ENCODE assay signal across 10 cellular contexts in the genomic region with DNA sequence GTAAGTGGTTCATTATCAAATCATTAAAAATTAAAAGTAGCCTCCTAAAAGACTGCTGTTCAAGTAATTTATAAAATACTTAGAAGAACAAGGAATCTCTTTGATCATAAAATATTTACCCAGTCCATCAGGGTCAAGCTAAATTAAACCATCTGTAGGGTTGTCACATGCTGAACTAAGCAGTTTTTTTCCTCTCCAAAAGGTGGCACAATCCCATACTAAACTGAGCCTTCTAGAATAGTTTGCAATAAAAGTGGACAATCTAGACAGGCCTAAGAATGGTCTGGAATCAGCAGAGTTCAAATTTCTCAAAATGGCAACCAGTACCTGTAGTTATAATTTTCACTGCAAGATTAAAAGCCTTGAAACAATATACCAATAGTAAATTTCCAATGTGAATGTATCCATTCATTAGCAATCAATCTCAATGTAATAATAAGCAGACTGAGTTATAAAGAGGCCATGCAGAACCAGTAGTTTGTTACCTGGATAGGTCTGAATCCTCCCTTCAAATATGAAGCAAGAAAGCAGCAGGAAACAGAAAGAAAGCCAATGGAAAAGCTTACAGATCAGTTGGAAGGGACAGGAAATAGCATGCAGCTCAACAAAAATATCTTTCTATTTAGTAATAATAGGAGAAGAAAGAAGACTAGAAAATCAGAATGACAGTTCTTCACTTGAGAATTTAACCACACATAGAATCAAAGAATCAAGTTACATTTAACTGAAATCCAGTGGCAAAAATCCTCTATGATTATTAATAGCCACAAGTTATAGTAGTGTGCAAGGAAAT.
A peak's percentile ranks its signal among the peaks of the same experiment; 100 is the strongest.
DNase-seq lines count a peak whose midpoint lies in the region; ATAC-seq and TF ChIP-seq lines count a peak whose summit lies in the region.
"Had no signal": no experiment of that assay in that cellular context is flagged by ENCODE, and none has a peak within 500 bp of the region (broad histone marks: within the 10 kb centered on the region; RNA-seq: fewer than 3 reads in every experiment).

No MANE protein-coding gene starts in this region.

- intact Hi-C loops in CD14-positive monocyte (cut with micrococcal nuclease), result loop anchor here in 1 of 2 donors (10.0 kb wide), 1 partner anchor 423 kb away; no protein-coding TSS in a partner anchor

- no peak overlapping the region for H3K9ac ChIP-seq in SK-N-MC (ENCODE audit: insufficient read length)

- peaks cover 4% of the 10 kb centered on the region for H3K4me1 Mint-ChIP-seq in stimulated activated effector memory CD8-positive, alpha-beta T cell treated with anti-CD3 and anti-CD28 coated beads, Interleukin-12 subunit alpha, Interleukin-12 subunit beta, amount 100 ng/mL, for 72 hours
- no peaks in the 10 kb centered on the region for H3K4me1 Mint-ChIP-seq in CD14-positive monocyte
- H3K4me1 Mint-ChIP-seq: neural crest cell had no signal

- peak overlapping the region; percentile 35 for H3K27ac Mint-ChIP-seq in stimulated activated effector memory CD8-positive, alpha-beta T cell treated with anti-CD3 and anti-CD28 coated beads, Interleukin-12 subunit alpha, Interleukin-12 subunit beta, amount 100 ng/mL, for 72 hours
- H3K27ac Mint-ChIP-seq in CD14-positive monocyte, result no peak overlapping the region

- peaks cover 5% of the 10 kb centered on the region for H3K36me3 ChIP-seq in SK-N-MC (ENCODE audit: insufficient read depth, low read length)

- H3K4me3 ChIP-seq in SK-N-MC (no peak overlapping the region), fibroblast of villous mesenchyme (ENCODE audit: low read depth, low read length) (no peak overlapping the region)

- H3K27ac ChIP-seq in SK-N-MC, result peak overlapping the region; percentile 58

- DNase-seq in NCI-H2171 treated with DMSO at 0.1 percent for 48 hours (lab: John Stamatoyannopoulos, UW) (peak; percentile 5), NCI-H2171 (lab: John Stamatoyannopoulos, UW) (no peak), SK-N-MC (ENCODE audit: low read depth, low spot score) (no peak), fibroblast of villous mesenchyme (ENCODE audit: low read depth) (peak; percentile 48), CD14-positive monocyte (ENCODE audit: low spot score) (no peak)
- DNase-seq in stimulated activated effector memory CD8-positive, alpha-beta T cell treated with anti-CD3 and anti-CD28 coated beads, Interleukin-12 subunit alpha, Interleukin-12 subunit beta, amount 100 ng/mL, for 72 hours (ENCODE audit: low spot score in 2 of 2), result no peak
- DNase-seq: CD8-positive, alpha-beta memory T cell had no signal

- ATAC-seq in stimulated activated effector memory CD8-positive, alpha-beta T cell treated with anti-CD3 and anti-CD28 coated beads, Interleukin-12 subunit alpha, Interleukin-12 subunit beta, amount 100 ng/mL, for 72 hours, result no peak
- ATAC-seq in GM18502 (IDR thresholded peaks at IDR 0.05; ENCODE audit: poor library complexity, unreplicated experiment) (no peak), HG02981 (IDR thresholded peaks at IDR 0.05; ENCODE audit: unreplicated experiment) (no peak)

- TF ChIP-seq CTCF in fibroblast of villous mesenchyme (IDR thresholded peaks at IDR 0.05; ENCODE audit: insufficient read depth, low read depth, low read length) (peak; percentile 35), CD14-positive monocyte (IDR thresholded peaks at IDR 0.05) (no peak)

- H3K36me3 Mint-ChIP-seq in stimulated activated effector memory CD8-positive, alpha-beta T cell treated with anti-CD3 and anti-CD28 coated beads, Interleukin-12 subunit alpha, Interleukin-12 subunit beta, amount 100 ng/mL, for 72 hours, result peaks cover 12% of the 10 kb centered on the region
- H3K36me3 Mint-ChIP-seq in CD14-positive monocyte, result peaks cover 26% of the 10 kb centered on the region in 2 donors

- H3K9me3 Mint-ChIP-seq in stimulated activated effector memory CD8-positive, alpha-beta T cell treated with anti-CD3 and anti-CD28 coated beads, Interleukin-12 subunit alpha, Interleukin-12 subunit beta, amount 100 ng/mL, for 72 hours, result no peaks in the 10 kb centered on the region
- no peaks in the 10 kb centered on the region for H3K9me3 Mint-ChIP-seq in CD14-positive monocyte
- H3K9me3 Mint-ChIP-seq: CD8-positive, alpha-beta memory T cell; neural crest cell had no signal

- no peak overlapping the region for H3K4me3 Mint-ChIP-seq in stimulated activated effector memory CD8-positive, alpha-beta T cell treated with anti-CD3 and anti-CD28 coated beads, Interleukin-12 subunit alpha, Interleukin-12 subunit beta, amount 100 ng/mL, for 72 hours
- no peak overlapping the region for H3K4me3 Mint-ChIP-seq in CD14-positive monocyte
- H3K4me3 Mint-ChIP-seq: CD8-positive, alpha-beta memory T cell; neural crest cell had no signal

- no peaks in the 10 kb centered on the region for H3K9me3 ChIP-seq in SK-N-MC (ENCODE audit: low read depth, low read length)

- no peaks in the 10 kb centered on the region for H3K27me3 Mint-ChIP-seq in CD14-positive monocyte (ENCODE audit: low read depth in 3 of 3)
- H3K27me3 Mint-ChIP-seq: CD8-positive, alpha-beta memory T cell had no signal

Comparison
In these comparisons a context has a peak if more than half of its experiments do, and no peak if none do; other contexts are left out.
1. DNase-seq: peak in NCI-H2171 treated with DMSO at 0.1 percent for 48 hours (single experiment) and fibroblast of villous mesenchyme (single experiment); none in NCI-H2171 (single experiment), SK-N-MC (single experiment), stimulated activated effector memory CD8-positive, alpha-beta T cell treated with anti-CD3 and anti-CD28 coated beads, Interleukin-12 subunit alpha, Interleukin-12 subunit beta, amount 100 ng/mL, for 72 hours (0 of 2) and CD14-positive monocyte (single experiment).